Comparison of ENCODE assay signal across 9 cellular contexts in the genomic region with DNA sequence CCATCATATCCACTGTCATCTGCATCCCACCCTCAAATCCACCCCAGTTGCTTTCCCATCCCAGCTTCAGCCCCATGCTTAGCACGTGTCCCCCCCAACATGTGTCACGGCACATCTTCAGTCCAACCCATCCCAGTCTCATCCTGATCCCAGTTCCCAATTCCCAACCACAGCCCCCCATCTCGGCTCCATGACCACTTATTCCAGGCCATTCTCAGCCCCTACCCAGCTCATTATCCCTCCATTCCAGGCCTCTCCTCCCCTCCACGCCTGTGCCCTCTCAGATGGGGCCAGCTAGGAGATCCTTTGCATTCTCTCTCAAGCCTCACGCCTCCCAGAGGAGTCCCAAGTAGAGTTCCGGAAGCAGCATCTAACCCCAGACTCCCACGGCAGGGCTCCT. TPM values are rescaled to one million over a fixed set of nuclear protein-coding genes. Genes with fewer than 3 reads are reported as not detected.
DNase-seq lines count a peak whose midpoint lies in the region; TF ChIP-seq lines count a peak whose summit lies in the region.
"Had no signal": no experiment of that assay in that cellular context is flagged by ENCODE, and none has a peak within 500 bp of the region (broad histone marks: within the 10 kb centered on the region; RNA-seq: fewer than 3 reads in every experiment).

No MANE protein-coding gene starts in this region.

- H3K4me3 ChIP-seq in HUES6 (ENCODE audit: low read depth, low read length): peak overlapping the region; percentile 39
- peak overlapping the region; percentile 83 for H3K4me3 ChIP-seq in choroid plexus epithelial cell (ENCODE audit: low read depth, low read length)
- H3K4me3 ChIP-seq in neural progenitor cell: peak overlapping the region; percentile 100
- peak overlapping the region in 1 of 2 donors; percentile 72 for H3K4me3 ChIP-seq in testis

- H3K9ac ChIP-seq in HUES6 (ENCODE audit: low read length) (peak overlapping the region; percentile 10), neural progenitor cell (no peak overlapping the region)
- H3K9ac ChIP-seq: KMS-11 had no signal

- H3K36me3 Mint-ChIP-seq in CD14-positive monocyte (peaks cover 13 to 14% of the 10 kb centered on the region in 2 donors), neural progenitor cell (peaks cover 13% of the 10 kb centered on the region)

- no peak overlapping the region; the same call in 1 of the 2 replicates for H3K27ac ChIP-seq in HUES6 (ENCODE audit: low read depth, low read length)
- H3K27ac ChIP-seq in neural progenitor cell: no peak overlapping the region
- H3K27ac ChIP-seq in testis: peak overlapping the region in 1 of 2 donors; percentile 82
- H3K27ac ChIP-seq: KMS-11 had no signal

- H3K79me2 ChIP-seq in neural progenitor cell (ENCODE audit: low read depth): peaks cover 39% of the 10 kb centered on the region

- H3K27me3 Mint-ChIP-seq in CD14-positive monocyte (ENCODE audit: low read depth in 3 of 3) (peaks cover 58 to 73% (median 66%) of the 10 kb centered on the region in 3 donors), neural progenitor cell (ENCODE audit: insufficient read depth, low read depth) (peaks cover 27% of the 10 kb centered on the region)

- 23 to 29% methylated on average over 7 of the region's 7 CpGs for WGBS in testis, 2 donors

- peaks cover 39% of the 10 kb centered on the region for H3F3A ChIP-seq in neural progenitor cell (ENCODE audit: low read depth)

- DNase-seq in CD14-positive monocyte (ENCODE audit: low spot score): no peak
- DNase-seq in choroid plexus epithelial cell (ENCODE audit: low read depth): no peak
- no peak for DNase-seq in neural progenitor cell (ENCODE audit: low spot score)
- DNase-seq in NCI-H446 treated with DMSO at 0.1 percent for 48 hours (lab: John Stamatoyannopoulos, UW): no peak
- DNase-seq in Kasumi-1 (lab: John Stamatoyannopoulos, UW): no peak
- DNase-seq in 8988T: no peak
- no peak for DNase-seq in testis

- peaks cover 39% of the 10 kb centered on the region for H4K20me1 ChIP-seq in neural progenitor cell (ENCODE audit: low read depth)

- peak overlapping the region; percentile 9 to 86 for H3K4me3 Mint-ChIP-seq in CD14-positive monocyte
- peak overlapping the region; percentile 83 for H3K4me3 Mint-ChIP-seq in neural progenitor cell

- H3K36me3 ChIP-seq in HUES6 (ENCODE audit: control insufficient read depth, insufficient read depth, low read length): peaks cover 29% of the 10 kb centered on the region
- no peaks in the 10 kb centered on the region for H3K36me3 ChIP-seq in neural progenitor cell
- H3K36me3 ChIP-seq in testis (ENCODE audit: low read depth, missing control alignments): no peaks in the 10 kb centered on the region

- peak overlapping the region; percentile 99 for H3K4me2 ChIP-seq in neural progenitor cell
- H3K4me2 ChIP-seq: KMS-11 had no signal

- no peaks in the 10 kb centered on the region for H3K9me3 ChIP-seq in HUES6 (ENCODE audit: control insufficient read depth, insufficient read depth, low read depth, low read length)
- H3K9me3 ChIP-seq in neural progenitor cell (ENCODE audit: low read depth): no peaks in the 10 kb centered on the region
- H3K9me3 ChIP-seq in testis: no peaks in the 10 kb centered on the region

- intact Hi-C loops in CD14-positive monocyte (cut with micrococcal nuclease): no loop called here
- intact Hi-C loops in testis (cut with DNase I; ENCODE audit: low total_unique reads): no loop called here

- H3K27ac Mint-ChIP-seq in CD14-positive monocyte (peak overlapping the region in 3 of 7 donors; percentile 40 to 76 (median 55)), neural progenitor cell (peak overlapping the region; percentile 72)

- peaks cover 63% of the 10 kb centered on the region for H3K4me1 ChIP-seq in HUES6 (ENCODE audit: control insufficient read depth, insufficient read depth, low read length)
- H3K4me1 ChIP-seq in neural progenitor cell: peaks cover 38% of the 10 kb centered on the region
- peaks cover 39% of the 10 kb centered on the region for H3K4me1 ChIP-seq in testis

- TF ChIP-seq CTCF in CD14-positive monocyte (IDR thresholded peaks at IDR 0.05) (no peak), choroid plexus epithelial cell (conservative IDR thresholded peaks at IDR 0.05; ENCODE audit: low read depth, low read length) (no peak), neural progenitor cell (IDR thresholded peaks at IDR 0.05) (no peak), testis (IDR thresholded peaks at IDR 0.05) (no peak)

- H2AFZ ChIP-seq in neural progenitor cell (replicated peaks): no peak overlapping the region

- TF ChIP-seq POLR2A in testis (IDR thresholded peaks at IDR 0.05): no peak

- H3K4me1 Mint-ChIP-seq in CD14-positive monocyte: peaks cover 62% of the 10 kb centered on the region
- peaks cover 61% of the 10 kb centered on the region for H3K4me1 Mint-ChIP-seq in neural progenitor cell

- H3K9me3 Mint-ChIP-seq in CD14-positive monocyte (peaks cover 0 to 17% (median 4%) of the 10 kb centered on the region in 7 donors), neural progenitor cell (no peaks in the 10 kb centered on the region)

- H3K27me3 ChIP-seq in HUES6 (ENCODE audit: control insufficient read depth, insufficient read depth, low read length) (no peaks in the 10 kb centered on the region), neural progenitor cell (no peaks in the 10 kb centered on the region), testis (no peaks in the 10 kb centered on the region)

RNA-seq across cellular contexts. Expression of a gene that starts 0.7 kb away (rescaled TPM):
- polyA plus RNA-seq in CD14-positive monocyte (1 to 10 TPM in 1 of 2 donors, under 1 TPM in 1; 0.71 to 1.6 TPM), testis (ENCODE audit: insufficient read depth, low read depth, low replicate concordance) (50.5 TPM)
- total RNA-seq in neural progenitor cell (ENCODE audit: low replicate concordance) (113 and 338 TPM in 2 replicates), testis (10 to 100 TPM; 69.6 to 83.1 TPM)

RNA-seq across cellular contexts. Expression of a gene that starts 23.3 kb away (rescaled TPM):
- polyA plus RNA-seq in CD14-positive monocyte (10 to 100 TPM; 21.6 to 27.2 TPM), testis (ENCODE audit: insufficient read depth, low read depth, low replicate concordance) (72.2 TPM)
- total RNA-seq in neural progenitor cell (ENCODE audit: low replicate concordance) (38.7 and 208 TPM in 2 replicates), testis (100 to 1,000 TPM in 1 of 2 donors, 10 to 100 TPM in 1; 90.5 to 118 TPM)

RNA-seq across cellular contexts. Expression of a gene that starts 27.5 kb away (rescaled TPM):
- 1 to 10 TPM; 1.8 to 2.1 TPM for polyA plus RNA-seq in CD14-positive monocyte
- total RNA-seq in neural progenitor cell (ENCODE audit: low replicate concordance): 4.5 and 31.7 TPM in 2 replicates
- 10 to 100 TPM; 19.9 to 23.2 TPM for total RNA-seq in testis
- polyA plus RNA-seq in testis (ENCODE audit: insufficient read depth, low read depth, low replicate concordance): 2.8 TPM

RNA-seq across cellular contexts. Expression of a gene that starts 35.5 kb away (rescaled TPM):
- polyA plus RNA-seq in CD14-positive monocyte (10 to 100 TPM; 62.8 to 98.3 TPM), testis (ENCODE audit: insufficient read depth, low read depth, low replicate concordance) (10.4 TPM)
- total RNA-seq in neural progenitor cell (ENCODE audit: low replicate concordance) (0.54 and 0.93 TPM in 2 replicates), testis (10 to 100 TPM; 10.7 to 18.7 TPM)

RNA-seq across cellular contexts. Expression of a gene that starts 42.7 kb away (rescaled TPM):
- 10 to 100 TPM; 44.9 to 70.3 TPM for polyA plus RNA-seq in CD14-positive monocyte
- 60.7 and 118 TPM in 2 replicates for total RNA-seq in neural progenitor cell (ENCODE audit: low replicate concordance)
- 100 to 1,000 TPM; 193 to 197 TPM for total RNA-seq in testis
- 99.1 TPM for polyA plus RNA-seq in testis (ENCODE audit: insufficient read depth, low read depth, low replicate concordance)
